10 cellular contexts compared by ENCODE assay signal in genomic region chr18:13626544-13626908, GRCh38.
"Had no signal": no experiment of that assay in that cellular context is flagged by ENCODE, and none has a peak within 500 bp of the region (broad histone marks: within the 10 kb centered on the region; RNA-seq: fewer than 3 reads in every experiment).

No MANE protein-coding gene starts in this region.

- H3K4me3 ChIP-seq: esophagus squamous epithelium, right atrium auricular region had no signal

- H3K27me3 ChIP-seq: esophagus squamous epithelium, right atrium auricular region had no signal

- H3K27ac ChIP-seq: esophagus squamous epithelium, right atrium auricular region had no signal

- H3K9me3 ChIP-seq: esophagus squamous epithelium, right atrium auricular region had no signal

- DNase-seq: activated CD4-positive, alpha-beta memory T cell treated with anti-CD3 and anti-CD28 coated beads, Interleukin-2, amount 10 ng/mL, durations not matched to agents 7 days and 5 days; activated CD4-positive, alpha-beta T cell treated with anti-CD3 and anti-CD28 coated beads for 36 hours; activated naive CD4-positive, alpha-beta T cell treated with anti-CD3 and anti-CD28 coated beads for 36 hours; effector CD8-positive, alpha-beta T cell; esophagus squamous epithelium; left ventricle myocardium superior; mesendoderm; stimulated activated CD4-positive, alpha-beta T cell treated with anti-CD3 and anti-CD28 coated beads, Interleukin-2, amount 100 ng/mL, for 48 hours; stimulated activated naive CD4-positive, alpha-beta T cell treated with Interleukin-2 at 50 U/mL for 16 hours had no signal

- H3K36me3 ChIP-seq: esophagus squamous epithelium had no signal
